ENCODE assay signal across 8 cellular contexts in the genomic region with DNA sequence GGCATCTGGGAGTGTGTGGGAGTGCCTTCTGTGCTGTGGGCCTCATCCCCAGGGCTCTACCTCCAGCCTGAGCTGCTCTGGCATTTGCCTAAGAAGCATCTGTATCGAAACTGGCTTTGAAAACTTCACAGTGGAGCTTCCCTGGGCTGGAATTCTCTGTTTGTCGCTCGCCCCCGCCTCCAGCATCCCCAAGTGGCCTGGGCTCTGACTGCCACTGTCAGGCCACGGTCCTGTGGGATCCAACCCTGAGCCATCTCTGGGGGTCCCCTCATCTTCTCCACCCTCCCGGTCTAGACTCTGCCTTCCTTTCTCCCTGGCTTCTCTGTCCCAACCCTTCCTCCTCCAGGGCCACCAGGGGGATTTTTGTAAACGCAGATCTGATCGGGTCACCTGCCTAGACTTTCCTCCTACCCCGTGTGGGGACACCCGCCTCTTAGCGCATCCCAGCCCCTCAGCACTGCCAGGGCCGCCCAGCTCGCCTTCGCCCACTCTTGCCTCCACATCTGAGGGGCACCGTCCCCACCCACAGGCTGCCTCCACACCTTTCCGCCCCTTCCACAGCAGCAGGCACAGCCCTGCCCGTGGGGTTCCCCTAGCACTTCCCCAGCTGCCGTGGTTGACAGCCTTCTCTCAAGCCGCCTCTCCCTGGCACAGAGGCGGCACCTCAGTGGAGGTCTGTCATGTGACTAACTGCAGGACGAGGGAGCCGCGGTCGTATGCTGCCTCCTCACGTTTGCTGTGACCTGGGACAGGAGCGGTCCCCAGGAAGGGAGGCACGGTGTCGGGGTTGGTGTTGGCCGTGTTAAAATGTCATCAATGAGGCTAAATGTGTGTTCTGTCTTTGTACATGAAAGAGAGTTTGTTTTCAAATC. TPM values are rescaled to one million over a fixed set of nuclear protein-coding genes. Genes with fewer than 3 reads are reported as not detected.
DNase-seq lines count a peak whose midpoint lies in the region; ATAC-seq and TF ChIP-seq lines count a peak whose summit lies in the region.

No MANE protein-coding gene starts in this region.

- CTCF ChIA-PET in WTC11 (lab: Charles Lee) (interaction anchor here (0.7 to 2.2 kb wide), 4 partner anchors 12 to 29 kb away, joined by 3 to 14 read pairs (median 9); partner anchors contain the start of gene TBC1D24), MCF 10A (lab: Yijun Ruan, JAX) (no interaction called here)

- ATAC-seq in WTC11 (peak; percentile 15; the same call in 1 of the 2 replicates), GM19395 (IDR thresholded peaks at IDR 0.05; ENCODE audit: unreplicated experiment) (no peak)
- ATAC-seq in stimulated activated naive B cell treated with anti-CD40 and anti-IgM and Interleukin-4, amounts not matched to agents 10 μg/mL and 1 μg/mL and 100 μg/mL, for 72 hours (replicated peaks): peak; percentile 97 to 98

- H3K4me3 ChIP-seq in H7 (ENCODE audit: insufficient read depth, low read depth, low read length): no peak overlapping the region

- H3K36me3 Mint-ChIP-seq in WTC11 (no peaks in the 10 kb centered on the region), MCF 10A (ENCODE audit: insufficient read depth, unreplicated experiment) (no peaks in the 10 kb centered on the region)
- peaks cover 3 to 14% of the 10 kb centered on the region in 2 donors for H3K36me3 Mint-ChIP-seq in stimulated activated naive B cell treated with anti-CD40 and anti-IgM and Interleukin-4, amounts not matched to agents 10 μg/mL and 1 μg/mL and 100 μg/mL, for 72 hours

- H3K4me3 Mint-ChIP-seq in WTC11 (no peak overlapping the region), MCF 10A (ENCODE audit: unreplicated experiment) (no peak overlapping the region)
- peak overlapping the region; percentile 75 to 80 for H3K4me3 Mint-ChIP-seq in stimulated activated naive B cell treated with anti-CD40 and anti-IgM and Interleukin-4, amounts not matched to agents 10 μg/mL and 1 μg/mL and 100 μg/mL, for 72 hours

- H3K27ac Mint-ChIP-seq in WTC11 (peak overlapping the region; percentile 54), MCF 10A (ENCODE audit: low read depth, unreplicated experiment) (peak overlapping the region; percentile 32)
- peak overlapping the region; percentile 95 for H3K27ac Mint-ChIP-seq in stimulated activated naive B cell treated with anti-CD40 and anti-IgM and Interleukin-4, amounts not matched to agents 10 μg/mL and 1 μg/mL and 100 μg/mL, for 72 hours

- intact Hi-C loops in MCF 10A (cut with micrococcal nuclease): no loop called here

- no TSS peak for BruUV-seq in MCF 10A (replicated peaks; lab: Mats Ljungman, UMichigan)

- H3K27me3 ChIP-seq in H7 (ENCODE audit: control insufficient read depth, insufficient read depth, low read length): no peaks in the 10 kb centered on the region

- H3K36me3 ChIP-seq in H7 (replicated peaks; ENCODE audit: control insufficient read depth, insufficient read depth, low read length): no peaks in the 10 kb centered on the region

- H3K4me1 Mint-ChIP-seq in WTC11 (0 out of 2 replicates have a peak, but pooled peaks cover 4% of the 10 kb centered on the region), MCF 10A (ENCODE audit: insufficient read depth, unreplicated experiment) (peaks cover 4% of the 10 kb centered on the region)
- peaks cover 25 to 31% of the 10 kb centered on the region in 2 donors for H3K4me1 Mint-ChIP-seq in stimulated activated naive B cell treated with anti-CD40 and anti-IgM and Interleukin-4, amounts not matched to agents 10 μg/mL and 1 μg/mL and 100 μg/mL, for 72 hours

- POLR2A ChIA-PET in WTC11 (lab: Charles Lee) (no interaction called here), MCF 10A (lab: Yijun Ruan, JAX) (no interaction called here)

- DNase-seq in EH (ENCODE audit: low read depth) (peak; percentile 52), H7 (peak; percentile 89), WTC11 (ENCODE audit: low spot score) (no peak), MCF 10A (ENCODE audit: unreplicated experiment) (no peak), mucosa of gallbladder (ENCODE audit: low spot score) (peak; percentile 64), NCI-H748 (lab: John Stamatoyannopoulos, UW; ENCODE audit: unreplicated experiment) (no peak)
- peak; percentile 79 for DNase-seq in stimulated activated naive B cell treated with anti-CD40 and anti-IgM and Interleukin-4, amounts not matched to agents 10 μg/mL and 1 μg/mL and 100 μg/mL, for 72 hours

- no peaks in the 10 kb centered on the region; the same call in 1 of the 2 replicates for H3K27me3 Mint-ChIP-seq in WTC11 (ENCODE audit: low read depth)
- no peaks in the 10 kb centered on the region for H3K27me3 Mint-ChIP-seq in MCF 10A (ENCODE audit: insufficient read depth, unreplicated experiment)
- H3K27me3 Mint-ChIP-seq in stimulated activated naive B cell treated with anti-CD40 and anti-IgM and Interleukin-4, amounts not matched to agents 10 μg/mL and 1 μg/mL and 100 μg/mL, for 72 hours: no peaks in the 10 kb centered on the region

- H3K9me3 Mint-ChIP-seq in WTC11: no peaks in the 10 kb centered on the region
- H3K9me3 Mint-ChIP-seq in MCF 10A (ENCODE audit: unreplicated experiment): no peaks in the 10 kb centered on the region
- no peaks in the 10 kb centered on the region for H3K9me3 Mint-ChIP-seq in stimulated activated naive B cell treated with anti-CD40 and anti-IgM and Interleukin-4, amounts not matched to agents 10 μg/mL and 1 μg/mL and 100 μg/mL, for 72 hours

- no peak for TF ChIP-seq CTCF in WTC11 (IDR thresholded peaks at IDR 0.05)
- TF ChIP-seq CTCF in MCF 10A (IDR thresholded peaks at IDR 0.05; ENCODE audit: unreplicated experiment): no peak

TF ChIP-seq in WTC11, 78 proteins besides CTCF, POLR2A, EP300 and RAD21:
- no peak for TF ChIP-seq NR2C2 (CRISPR knock-in tag; IDR thresholded peaks at IDR 0.05)
- TF ChIP-seq USF1 (CRISPR knock-in tag; IDR thresholded peaks at IDR 0.05): peak; percentile 60; the same call in 1 of the 2 replicates

RNA-seq across cellular contexts. Expression of gene TBC1D24, which starts 12.0 kb away (rescaled TPM):
- total RNA-seq in H7 (2014; rRNA removed; shearing (Covaris generic)): 12.3 and 13.5 TPM in 2 replicates
- 17.3 to 21.0 TPM (median 17.8 TPM) in 3 replicates for total RNA-seq in WTC11 (2021)
- total RNA-seq in MCF 10A (2022): 7.6 and 8.1 TPM in 2 replicates
- total RNA-seq in mucosa of gallbladder: 20.6 TPM

RNA-seq across cellular contexts. Expression of gene NTN3, which starts 15.8 kb away (rescaled TPM):
- total RNA-seq in H7 (2014; rRNA removed; shearing (Covaris generic)): 0.73 TPM in 1 of 2 replicates, not detected in the other
- total RNA-seq in WTC11 (2021): 0.82 to 0.92 TPM (median 0.89 TPM) in 3 replicates
- not detected in 2 replicates for total RNA-seq in MCF 10A (2022)
- total RNA-seq in mucosa of gallbladder: 0.46 TPM

RNA-seq across cellular contexts. Expression of gene ATP6V0C, which starts 26.9 kb away (rescaled TPM):
- total RNA-seq in H7 (2014; rRNA removed; shearing (Covaris generic)): 40.5 and 56.4 TPM in 2 replicates
- 193 to 212 TPM (median 193 TPM) in 3 replicates for total RNA-seq in WTC11 (2021)
- 173 and 198 TPM in 2 replicates for total RNA-seq in MCF 10A (2022)
- 246 TPM for total RNA-seq in mucosa of gallbladder

RNA-seq across cellular contexts. Expression of gene TEDC2, which starts 27.0 kb away (rescaled TPM):
- total RNA-seq in H7 (2014; rRNA removed; shearing (Covaris generic)): 87.2 and 90.7 TPM in 2 replicates
- total RNA-seq in WTC11 (2021) (51.7 to 61.6 TPM (median 51.9 TPM) in 3 replicates), MCF 10A (2022) (3.5 and 6.9 TPM in 2 replicates), mucosa of gallbladder (0.60 TPM)

RNA-seq across cellular contexts. Expression of gene AMDHD2, which starts 33.3 kb away (rescaled TPM):
- 50.5 and 62.3 TPM in 2 replicates for total RNA-seq in H7 (2014; rRNA removed; shearing (Covaris generic))
- total RNA-seq in WTC11 (2021) (60.1 to 70.9 TPM (median 60.3 TPM) in 3 replicates), MCF 10A (2022) (15.8 and 26.5 TPM in 2 replicates), mucosa of gallbladder (60.9 TPM)

Comparison
In these comparisons a context has a peak if more than half of its experiments do, and no peak if none do; other contexts are left out.
1. DNase-seq: peak in EH (single experiment), H7 (single experiment), mucosa of gallbladder (single experiment) and stimulated activated naive B cell treated with anti-CD40 and anti-IgM and Interleukin-4, amounts not matched to agents 10 μg/mL and 1 μg/mL and 100 μg/mL, for 72 hours (single experiment); none in WTC11 (single experiment), MCF 10A (single experiment) and NCI-H748 (single experiment).
2. H3K27ac Mint-ChIP-seq: peak in every context shown above with its lines; median percentile 95 in stimulated activated naive B cell treated with anti-CD40 and anti-IgM and Interleukin-4, amounts not matched to agents 10 μg/mL and 1 μg/mL and 100 μg/mL, for 72 hours; 54 in WTC11; 32 in MCF 10A.
3. H3K4me3 Mint-ChIP-seq: peak in stimulated activated naive B cell treated with anti-CD40 and anti-IgM and Interleukin-4, amounts not matched to agents 10 μg/mL and 1 μg/mL and 100 μg/mL, for 72 hours (2 of 2); none in WTC11 (single experiment) and MCF 10A (single experiment).